8 cellular contexts compared by ENCODE assay signal in genomic region chr16:28211758-28212531, GRCh38. TPM values are rescaled to one million over a fixed set of nuclear protein-coding genes. Genes with fewer than 3 reads are reported as not detected.
DNase-seq lines count a peak whose midpoint lies in the region; ATAC-seq and TF ChIP-seq lines count a peak whose summit lies in the region.

A gene with protein sequence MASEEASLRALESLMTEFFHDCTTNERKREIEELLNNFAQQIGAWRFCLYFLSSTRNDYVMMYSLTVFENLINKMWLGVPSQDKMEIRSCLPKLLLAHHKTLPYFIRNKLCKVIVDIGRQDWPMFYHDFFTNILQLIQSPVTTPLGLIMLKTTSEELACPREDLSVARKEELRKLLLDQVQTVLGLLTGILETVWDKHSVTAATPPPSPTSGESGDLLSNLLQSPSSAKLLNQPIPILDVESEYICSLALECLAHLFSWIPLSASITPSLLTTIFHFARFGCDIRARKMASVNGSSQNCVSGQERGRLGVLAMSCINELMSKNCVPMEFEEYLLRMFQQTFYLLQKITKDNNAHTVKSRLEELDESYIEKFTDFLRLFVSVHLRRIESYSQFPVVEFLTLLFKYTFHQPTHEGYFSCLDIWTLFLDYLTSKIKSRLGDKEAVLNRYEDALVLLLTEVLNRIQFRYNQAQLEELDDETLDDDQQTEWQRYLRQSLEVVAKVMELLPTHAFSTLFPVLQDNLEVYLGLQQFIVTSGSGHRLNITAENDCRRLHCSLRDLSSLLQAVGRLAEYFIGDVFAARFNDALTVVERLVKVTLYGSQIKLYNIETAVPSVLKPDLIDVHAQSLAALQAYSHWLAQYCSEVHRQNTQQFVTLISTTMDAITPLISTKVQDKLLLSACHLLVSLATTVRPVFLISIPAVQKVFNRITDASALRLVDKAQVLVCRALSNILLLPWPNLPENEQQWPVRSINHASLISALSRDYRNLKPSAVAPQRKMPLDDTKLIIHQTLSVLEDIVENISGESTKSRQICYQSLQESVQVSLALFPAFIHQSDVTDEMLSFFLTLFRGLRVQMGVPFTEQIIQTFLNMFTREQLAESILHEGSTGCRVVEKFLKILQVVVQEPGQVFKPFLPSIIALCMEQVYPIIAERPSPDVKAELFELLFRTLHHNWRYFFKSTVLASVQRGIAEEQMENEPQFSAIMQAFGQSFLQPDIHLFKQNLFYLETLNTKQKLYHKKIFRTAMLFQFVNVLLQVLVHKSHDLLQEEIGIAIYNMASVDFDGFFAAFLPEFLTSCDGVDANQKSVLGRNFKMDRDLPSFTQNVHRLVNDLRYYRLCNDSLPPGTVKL (minus strand): TSS chr16:28211965. CDS start chr16:28211368, 597 bp downstream.

- H3K4me3 ChIP-seq in kidney epithelial cell (ENCODE audit: low read depth, low read length): peak within 1 kb of the TSS; percentile 76

- TF ChIP-seq POLR2A in GM19193 (IDR thresholded peaks at IDR 0.05; ENCODE audit: extremely low read depth, insufficient read depth, insufficient read length): peak; percentile 72

- peak; percentile 89 for ATAC-seq in HG03432 (IDR thresholded peaks at IDR 0.05; ENCODE audit: unreplicated experiment)

- no peaks in the 10 kb centered on the region for H3K36me3 ChIP-seq in kidney epithelial cell (ENCODE audit: control insufficient read depth, insufficient read depth, low read length)

- H3K27me3 ChIP-seq in kidney epithelial cell (ENCODE audit: control insufficient read depth, insufficient read depth, low read length): no peaks in the 10 kb centered on the region

- DNase-seq in AG20443 (ENCODE audit: low spot score): peak; percentile 98
- DNase-seq in NCI-H510A treated with DMSO at 0.1 percent for 48 hours (lab: John Stamatoyannopoulos, UW): peak; percentile 97
- peak; percentile 99 for DNase-seq in activated CD4-positive, alpha-beta T cell treated with anti-CD3 and anti-CD28 coated beads for 24 hours (ENCODE audit: low read depth in 2 of 2)
- DNase-seq in cerebellum (ENCODE audit: low spot score): peak; percentile 98
- peak; percentile 42 for DNase-seq in kidney epithelial cell (ENCODE audit: low read depth)
- peak; percentile 99 for DNase-seq in stimulated activated CD4-positive, alpha-beta T cell treated with anti-CD3 and anti-CD28 coated beads, Interleukin-15, amount 100 ng/mL, for 24 hours

- TF ChIP-seq CTCF in kidney epithelial cell (IDR thresholded peaks at IDR 0.05; ENCODE audit: insufficient read depth, low read length, poor library complexity, severe bottlenecking): no peak

RNA-seq across cellular contexts. Expression of the gene that starts here (rescaled TPM):
- total RNA-seq in cerebellum (87.2 TPM), kidney epithelial cell (61.9 and 100 TPM in 2 replicates)

Comparison
In these comparisons a context has a peak if more than half of its experiments do, and no peak if none do; other contexts are left out.
1. Peak in every context shown above with its lines: DNase-seq, ATAC-seq and H3K4me3 ChIP-seq.
2. DNase-seq: peak in every context shown above with its lines; median percentile 99 in activated CD4-positive, alpha-beta T cell treated with anti-CD3 and anti-CD28 coated beads for 24 hours; 99 in stimulated activated CD4-positive, alpha-beta T cell treated with anti-CD3 and anti-CD28 coated beads, Interleukin-15, amount 100 ng/mL, for 24 hours; 98 in AG20443; 98 in cerebellum; 97 in NCI-H510A treated with DMSO at 0.1 percent for 48 hours; 42 in kidney epithelial cell.